Comparison of ENCODE assay signal across 23 cellular contexts in genomic region chr10:65950075-65950474, GRCh38.
DNase-seq lines count a peak whose midpoint lies in the region; ATAC-seq and TF ChIP-seq lines count a peak whose summit lies in the region.
"Had no signal": no experiment of that assay in that cellular context is flagged by ENCODE, and none has a peak within 500 bp of the region (broad histone marks: within the 10 kb centered on the region; RNA-seq: fewer than 3 reads in every experiment).

No MANE protein-coding gene starts in this region.

- no peaks in the 10 kb centered on the region for H3K4me1 Mint-ChIP-seq in activated T-helper 17 cell treated with anti-CD3 and anti-CD28 coated beads, Interleukin-2, amount 50 U/mL, for 72 hours
- H3K4me1 Mint-ChIP-seq: CD14-positive monocyte; stimulated activated naive B cell treated with anti-CD40 and anti-IgM and Interleukin-4, amounts not matched to agents 10 μg/mL and 1 μg/mL and 100 μg/mL, for 72 hours had no signal

- no peak for TF ChIP-seq CTCF in thyroid gland (IDR thresholded peaks at IDR 0.05)

- H2AFZ ChIP-seq in Karpas-422 (ENCODE audit: low read length): peak overlapping the region; percentile 73; the same call in 1 of the 2 replicates

- peak overlapping the region; percentile 19; the same call in 1 of the 2 replicates for H3K9ac ChIP-seq in Karpas-422 (ENCODE audit: low read length)

- H3K36me3 ChIP-seq in Karpas-422 (ENCODE audit: insufficient read depth, low read length): no peaks in the 10 kb centered on the region
- no peaks in the 10 kb centered on the region for H3K36me3 ChIP-seq in thyroid gland
- H3K36me3 ChIP-seq: ascending aorta, gastrocnemius medialis, MG63, neutrophil, SJSA1 had no signal

- H3K36me3 Mint-ChIP-seq in activated T-helper 17 cell treated with anti-CD3 and anti-CD28 coated beads, Interleukin-2, amount 50 U/mL, for 72 hours (ENCODE audit: low read depth): no peaks in the 10 kb centered on the region
- H3K36me3 Mint-ChIP-seq: activated naive CD4-positive, alpha-beta T cell treated with anti-CD3 and anti-CD28 coated beads, Interleukin-2, amount 50 U/mL, for 72 hours; CD14-positive monocyte; stimulated activated naive B cell treated with anti-CD40 and anti-IgM and Interleukin-4, amounts not matched to agents 10 μg/mL and 1 μg/mL and 100 μg/mL, for 72 hours had no signal

- intact Hi-C loops in thyroid gland (cut with DNase I): no loop called here

- no peaks in the 10 kb centered on the region for H3K79me2 ChIP-seq in Karpas-422 (ENCODE audit: low read length)

- H3K4me3 ChIP-seq in Karpas-422 (ENCODE audit: low read length): no peak overlapping the region
- no peak overlapping the region for H3K4me3 ChIP-seq in thyroid gland (replicated peaks in 1 of 3)
- H3K4me3 ChIP-seq: ascending aorta, gastrocnemius medialis, MG63, SJSA1, smooth muscle cell had no signal

- H3K9me3 Mint-ChIP-seq in activated T-helper 17 cell treated with anti-CD3 and anti-CD28 coated beads, Interleukin-2, amount 50 U/mL, for 72 hours: peaks cover 3% of the 10 kb centered on the region

- DNase-seq in Karpas-422 (peak; percentile 60), SK-MEL-5 (ENCODE audit: low read depth, low spot score) (peak; percentile 43), iris pigment epithelial cell (ENCODE audit: low read depth) (peak; percentile 18), NCI-H2081 treated with DMSO at 0.1 percent for 48 hours (lab: John Stamatoyannopoulos, UW) (no peak), thyroid gland (no peak)
- DNase-seq: activated CD4-positive, alpha-beta T cell treated with anti-CD3 and anti-CD28 coated beads for 4 hours; cerebellar nuclear complex; erythroblast; gastrocnemius medialis; IMR-90; MG63; NCI-H2171 treated with DMSO at 0.1 percent for 48 hours; NCI-H526 treated with DMSO at 0.1 percent for 48 hours; stimulated activated naive B cell treated with anti-CD40 and anti-IgM and Interleukin-4, amounts not matched to agents 10 μg/mL and 1 μg/mL and 100 μg/mL, for 72 hours had no signal

- 63 to 68% methylated on average over 2 of the region's 2 CpGs for WGBS in thyroid gland, 2 donors

- no peak overlapping the region for H3K4me3 Mint-ChIP-seq in activated T-helper 17 cell treated with anti-CD3 and anti-CD28 coated beads, Interleukin-2, amount 50 U/mL, for 72 hours
- H3K4me3 Mint-ChIP-seq: CD14-positive monocyte; stimulated activated naive B cell treated with anti-CD40 and anti-IgM and Interleukin-4, amounts not matched to agents 10 μg/mL and 1 μg/mL and 100 μg/mL, for 72 hours had no signal

- no peaks in the 10 kb centered on the region for H4K20me1 ChIP-seq in Karpas-422 (ENCODE audit: insufficient read depth, low read depth, low read length)

- H3K4me1 ChIP-seq in Karpas-422 (ENCODE audit: low read length) (peaks cover 37% of the 10 kb centered on the region), thyroid gland (no peaks in the 10 kb centered on the region)
- H3K4me1 ChIP-seq: ascending aorta, gastrocnemius medialis, SJSA1 had no signal

- H3K27ac Mint-ChIP-seq in activated T-helper 17 cell treated with anti-CD3 and anti-CD28 coated beads, Interleukin-2, amount 50 U/mL, for 72 hours: no peak overlapping the region
- H3K27ac Mint-ChIP-seq: activated naive CD4-positive, alpha-beta T cell treated with anti-CD3 and anti-CD28 coated beads, Interleukin-2, amount 50 U/mL, for 72 hours; CD14-positive monocyte; stimulated activated naive B cell treated with anti-CD40 and anti-IgM and Interleukin-4, amounts not matched to agents 10 μg/mL and 1 μg/mL and 100 μg/mL, for 72 hours had no signal

- H3K27me3 ChIP-seq in Karpas-422 (ENCODE audit: low read length) (no peaks in the 10 kb centered on the region), thyroid gland (no peaks in the 10 kb centered on the region)
- H3K27me3 ChIP-seq: ascending aorta, gastrocnemius medialis, MG63, neutrophil, SJSA1 had no signal

- H3K27me3 Mint-ChIP-seq in activated T-helper 17 cell treated with anti-CD3 and anti-CD28 coated beads, Interleukin-2, amount 50 U/mL, for 72 hours: no peaks in the 10 kb centered on the region
- H3K27me3 Mint-ChIP-seq: stimulated activated naive B cell treated with anti-CD40 and anti-IgM and Interleukin-4, amounts not matched to agents 10 μg/mL and 1 μg/mL and 100 μg/mL, for 72 hours had no signal

- H3K9me3 ChIP-seq in Karpas-422 (ENCODE audit: low read length) (no peaks in the 10 kb centered on the region), thyroid gland (no peaks in the 10 kb centered on the region)
- H3K9me3 ChIP-seq: ascending aorta, gastrocnemius medialis, MG63, neutrophil had no signal

- peak overlapping the region; percentile 24 for H3K4me2 ChIP-seq in Karpas-422 (ENCODE audit: low read depth, low read length, poor library complexity, severe bottlenecking)
- H3K4me2 ChIP-seq: smooth muscle cell had no signal

- H3K9me2 ChIP-seq in Karpas-422 (replicated peaks; ENCODE audit: insufficient read depth, low read length): no peaks in the 10 kb centered on the region

- H3K27ac ChIP-seq in Karpas-422 (ENCODE audit: low read length): peak overlapping the region; percentile 59
- H3K27ac ChIP-seq in thyroid gland: no peak overlapping the region
- H3K27ac ChIP-seq: ascending aorta, gastrocnemius medialis, neutrophil, SJSA1 had no signal

- in situ Hi-C loops in SK-MEL-5 (cut with HindIII; ENCODE audit: low pct_unique_long_range_greater_than_20kb, low sequenced_read_pairs): no loop called here

- TF ChIP-seq POLR2A in thyroid gland (IDR thresholded peaks at IDR 0.05): no peak

- ATAC-seq in GM18867 (IDR thresholded peaks at IDR 0.05; ENCODE audit: unreplicated experiment) (peak; percentile 70), GM18517 (IDR thresholded peaks at IDR 0.05; ENCODE audit: unreplicated experiment) (no peak)
- no peak for ATAC-seq in activated T-helper 17 cell treated with anti-CD3 and anti-CD28 coated beads, Interleukin-2, amount 50 U/mL, for 72 hours (replicated peaks)
- ATAC-seq: activated naive CD4-positive, alpha-beta T cell treated with anti-CD3 and anti-CD28 coated beads, Interleukin-2, amount 50 U/mL, for 72 hours; gastrocnemius medialis; stimulated activated naive B cell treated with anti-CD40 and anti-IgM and Interleukin-4, amounts not matched to agents 10 μg/mL and 1 μg/mL and 100 μg/mL, for 72 hours had no signal

Comparison
In these comparisons a context has a peak if more than half of its experiments do, and no peak if none do; other contexts are left out.
1. DNase-seq: peak in Karpas-422 (single experiment), SK-MEL-5 (single experiment) and iris pigment epithelial cell (single experiment); none in NCI-H2081 treated with DMSO at 0.1 percent for 48 hours (single experiment) and thyroid gland (0 of 2).